Comparison of ENCODE assay signal across 13 cellular contexts in the genomic region with DNA sequence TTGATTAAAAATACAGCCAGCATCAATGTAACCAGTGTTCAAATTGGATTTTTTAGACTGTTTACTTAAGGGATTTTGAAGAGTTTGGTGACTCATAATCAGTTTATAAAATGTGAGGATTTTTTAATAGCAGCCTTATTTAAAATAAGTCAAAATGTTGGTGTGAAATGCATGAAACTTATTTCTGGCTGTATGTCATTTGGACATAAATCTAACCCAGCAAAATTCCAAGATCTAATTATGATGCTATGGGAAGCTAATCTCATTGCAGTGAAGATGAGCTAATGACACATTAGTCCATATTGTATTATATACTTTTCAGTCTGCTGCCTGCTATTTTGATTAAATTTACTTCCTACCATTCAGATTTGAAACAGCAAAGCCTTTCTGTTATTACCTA.
DNase-seq lines count a peak whose midpoint lies in the region; ATAC-seq and TF ChIP-seq lines count a peak whose summit lies in the region.
"Had no signal": no experiment of that assay in that cellular context is flagged by ENCODE, and none has a peak within 500 bp of the region (broad histone marks: within the 10 kb centered on the region; RNA-seq: fewer than 3 reads in every experiment).

No MANE protein-coding gene starts in this region.

- H3K36me3 Mint-ChIP-seq in type B pancreatic cell: peaks cover 6% of the 10 kb centered on the region

- H3K4me1 ChIP-seq in muscle layer of duodenum (ENCODE audit: control insufficient read depth in 1 of 2, insufficient read depth in 2 of 2, low read length in 2 of 2): peaks cover 21 to 40% of the 10 kb centered on the region in 2 donors

- no peak for ATAC-seq in GM19397 (IDR thresholded peaks at IDR 0.05; ENCODE audit: unreplicated experiment)

- peaks cover 0 to 8% of the 10 kb centered on the region in 2 donors for H3K36me3 ChIP-seq in muscle layer of duodenum (ENCODE audit: control insufficient read depth in 1 of 2, insufficient read depth in 2 of 2, low read length in 2 of 2)

- H3K4me1 Mint-ChIP-seq in type B pancreatic cell (ENCODE audit: unreplicated experiment): peaks cover 68% of the 10 kb centered on the region

- H3K27me3 Mint-ChIP-seq in type B pancreatic cell: no peaks in the 10 kb centered on the region

- DNase-seq in DMS 273 (lab: John Stamatoyannopoulos, UW; ENCODE audit: unreplicated experiment): peak; percentile 18
- DNase-seq in DMS 273 treated with DMSO at 0.1 percent for 48 hours (lab: John Stamatoyannopoulos, UW): no peak
- DNase-seq in choroid plexus epithelial cell (ENCODE audit: low read depth): peak; percentile 23
- no peak for DNase-seq in type B pancreatic cell (ENCODE audit: extremely low spot score, unreplicated experiment)
- no peak for DNase-seq in SHP77 treated with DMSO at 0.1 percent for 48 hours (lab: John Stamatoyannopoulos, UW)
- no peak for DNase-seq in GM10266 (ENCODE audit: extremely low spot score)
- DNase-seq: activated CD4-positive, CD25-positive, alpha-beta regulatory T cell treated with anti-CD3 and anti-CD28 coated beads, Interleukin-2, amount 50 U/mL, for 72 hours; activated effector memory CD4-positive, alpha-beta T cell treated with anti-CD3 and anti-CD28 coated beads, Interleukin-2, amount 50 U/mL, for 16 hours; H9; NCI-H1105; stimulated activated CD4-positive, alpha-beta T cell treated with anti-CD3 and anti-CD28 coated beads, Interleukin-12 subunit alpha, Interleukin-12 subunit beta, amount 100 ng/mL, for 4 hours had no signal

- H3K4me3 Mint-ChIP-seq in type B pancreatic cell: peak overlapping the region; percentile 42
- H3K4me3 Mint-ChIP-seq: H9 had no signal

- TF ChIP-seq CTCF in choroid plexus epithelial cell (conservative IDR thresholded peaks at IDR 0.05; ENCODE audit: low read depth, low read length): no peak
- TF ChIP-seq CTCF in type B pancreatic cell (conservative IDR thresholded peaks at IDR 0.05): no peak
- TF ChIP-seq CTCF in GM10266 (IDR thresholded peaks at IDR 0.05; ENCODE audit: control insufficient read depth, insufficient read depth, low read depth, missing control alignments): no peak

- H3K27me3 ChIP-seq in muscle layer of duodenum (ENCODE audit: low read depth, low read length): no peaks in the 10 kb centered on the region

- H3K9me3 ChIP-seq in muscle layer of duodenum (ENCODE audit: control insufficient read depth in 1 of 2, low read length in 2 of 2): no peaks in the 10 kb centered on the region

- peak overlapping the region; percentile 88 for H3K27ac ChIP-seq in muscle layer of duodenum (ENCODE audit: low read length)

- peak overlapping the region; percentile 91 for H3K27ac Mint-ChIP-seq in type B pancreatic cell

- H3K4me3 ChIP-seq in choroid plexus epithelial cell (ENCODE audit: low read depth, low read length) (no peak overlapping the region), muscle layer of duodenum (ENCODE audit: low read depth in 1 of 2, low read length in 2 of 2) (no peak overlapping the region)

- peaks cover 6% of the 10 kb centered on the region for H3K9me3 Mint-ChIP-seq in type B pancreatic cell
- H3K9me3 Mint-ChIP-seq: H9 had no signal

Comparison
In these comparisons a context has a peak if more than half of its experiments do, and no peak if none do; other contexts are left out.
1. DNase-seq: peak in DMS 273 (single experiment) and choroid plexus epithelial cell (single experiment); none in DMS 273 treated with DMSO at 0.1 percent for 48 hours (single experiment), type B pancreatic cell (single experiment), SHP77 treated with DMSO at 0.1 percent for 48 hours (single experiment) and GM10266 (single experiment).